In genomic region chr6:16635810-16636602, GRCh38 we compare ENCODE assay signal across 1 cellular context.
TF ChIP-seq lines count a peak whose summit lies in the region.

No MANE protein-coding gene starts in this region.

TF ChIP-seq in HepG2, 621 proteins besides CTCF, POLR2A, EP300 and RAD21 (continued from another document and continues in another):
- TF ChIP-seq RXRB (CRISPR knock-in tag; IDR thresholded peaks at IDR 0.05; ENCODE audit: borderline replicate concordance) (no peak), NFAT5 (CRISPR knock-in tag; IDR thresholded peaks at IDR 0.05) (no peak), ZMAT5 (CRISPR knock-in tag; IDR thresholded peaks at IDR 0.05; ENCODE audit: borderline replicate concordance, low read depth) (no peak), ZNF251 (CRISPR knock-in tag; IDR thresholded peaks at IDR 0.05) (no peak), ZNF10 (CRISPR knock-in tag; IDR thresholded peaks at IDR 0.05; ENCODE audit: borderline replicate concordance, low read depth) (no peak), ZNF646 (CRISPR knock-in tag; IDR thresholded peaks at IDR 0.05) (peak; percentile 74), TEAD2 (CRISPR knock-in tag; IDR thresholded peaks at IDR 0.05) (no peak), PATZ1 (CRISPR knock-in tag; IDR thresholded peaks at IDR 0.05) (peak; percentile 59; the same call in 1 of the 2 replicates), KDM6A (CRISPR knock-in tag; IDR thresholded peaks at IDR 0.05; ENCODE audit: low read depth) (no peak), KIAA2018 (CRISPR knock-in tag; IDR thresholded peaks at IDR 0.05; ENCODE audit: borderline replicate concordance) (no peak), RFX5 (IDR thresholded peaks at IDR 0.05; ENCODE audit: low read depth, low read length) (no peak), ATF1 (CRISPR knock-in tag; IDR thresholded peaks at IDR 0.05) (no peak), NFKB2 (CRISPR knock-in tag; IDR thresholded peaks at IDR 0.05; ENCODE audit: borderline replicate concordance) (no peak; the same call in 1 of the 2 replicates), BCL6 (CRISPR knock-in tag; IDR thresholded peaks at IDR 0.05) (no peak), MAFF (IDR thresholded peaks at IDR 0.05; ENCODE audit: low read depth, low read length) (peak; percentile 46), MAX (IDR thresholded peaks at IDR 0.05) (no peak), BRCA1 (CRISPR knock-in tag; IDR thresholded peaks at IDR 0.05) (no peak), NFIB (CRISPR knock-in tag; IDR thresholded peaks at IDR 0.05; ENCODE audit: borderline replicate concordance) (no peak), LRRFIP1 (CRISPR knock-in tag; conservative IDR thresholded peaks at IDR 0.05) (no peak), ZFP1 (CRISPR knock-in tag; IDR thresholded peaks at IDR 0.05) (no peak), MAZ (IDR thresholded peaks at IDR 0.05; ENCODE audit: borderline replicate concordance, low read depth, low read length) (no peak), MAZ (CRISPR knock-in tag; IDR thresholded peaks at IDR 0.05; ENCODE audit: low read depth) (0 out of 2 replicates have a peak, but pooled peaks have one; percentile 35), ZSCAN21 (CRISPR knock-in tag; IDR thresholded peaks at IDR 0.05; ENCODE audit: borderline replicate concordance) (no peak), MTA1 (CRISPR knock-in tag; IDR thresholded peaks at IDR 0.05; ENCODE audit: borderline replicate concordance) (peak; percentile 46; the same call in 1 of the 2 replicates), IKZF1 (IDR thresholded peaks at IDR 0.05) (no peak), RARA (CRISPR knock-in tag; IDR thresholded peaks at IDR 0.05) (peak; percentile 61)
